Comparison of ENCODE assay signal across 2 cellular contexts in genomic region chr6:3005077-3005476, GRCh38.
TF ChIP-seq lines count a peak whose summit lies in the region.

No MANE protein-coding gene starts in this region.

TF ChIP-seq in A549, 52 proteins besides CTCF, POLR2A, EP300 and RAD21:
- peak; percentile 13; the same call in 1 of the 2 replicates for TF ChIP-seq NFE2L2 (conservative IDR thresholded peaks at IDR 0.05; ENCODE audit: low read length)
- TF ChIP-seq KDM1A (IDR thresholded peaks at IDR 0.05; ENCODE audit: low read depth) = no peak
- peak; percentile 60 for TF ChIP-seq MAFK (IDR thresholded peaks at IDR 0.05; ENCODE audit: partially characterized antibody)

TF ChIP-seq in IMR-90, 13 proteins besides CTCF, POLR2A, EP300 and RAD21:
- TF ChIP-seq MAFK (IDR thresholded peaks at IDR 0.05; ENCODE audit: low read depth, low read length) = peak; percentile 40; the same call in 1 of the 2 replicates
- TF ChIP-seq, protein P1, sequence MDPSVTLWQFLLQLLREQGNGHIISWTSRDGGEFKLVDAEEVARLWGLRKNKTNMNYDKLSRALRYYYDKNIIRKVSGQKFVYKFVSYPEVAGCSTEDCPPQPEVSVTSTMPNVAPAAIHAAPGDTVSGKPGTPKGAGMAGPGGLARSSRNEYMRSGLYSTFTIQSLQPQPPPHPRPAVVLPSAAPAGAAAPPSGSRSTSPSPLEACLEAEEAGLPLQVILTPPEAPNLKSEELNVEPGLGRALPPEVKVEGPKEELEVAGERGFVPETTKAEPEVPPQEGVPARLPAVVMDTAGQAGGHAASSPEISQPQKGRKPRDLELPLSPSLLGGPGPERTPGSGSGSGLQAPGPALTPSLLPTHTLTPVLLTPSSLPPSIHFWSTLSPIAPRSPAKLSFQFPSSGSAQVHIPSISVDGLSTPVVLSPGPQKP (IDR thresholded peaks at IDR 0.05; ENCODE audit: borderline replicate concordance, low read depth, low read length) = no peak
- no peak for TF ChIP-seq SMC3 (IDR thresholded peaks at IDR 0.05; ENCODE audit: low read depth, low read length)
- TF ChIP-seq NFE2L2 (IDR thresholded peaks at IDR 0.05; ENCODE audit: low read depth, low read length) = peak; percentile 77
TF ChIP-seq in IMR-90: peak in this region for 2.
